Comparison of ENCODE assay signal across 28 cellular contexts in the genomic region with DNA sequence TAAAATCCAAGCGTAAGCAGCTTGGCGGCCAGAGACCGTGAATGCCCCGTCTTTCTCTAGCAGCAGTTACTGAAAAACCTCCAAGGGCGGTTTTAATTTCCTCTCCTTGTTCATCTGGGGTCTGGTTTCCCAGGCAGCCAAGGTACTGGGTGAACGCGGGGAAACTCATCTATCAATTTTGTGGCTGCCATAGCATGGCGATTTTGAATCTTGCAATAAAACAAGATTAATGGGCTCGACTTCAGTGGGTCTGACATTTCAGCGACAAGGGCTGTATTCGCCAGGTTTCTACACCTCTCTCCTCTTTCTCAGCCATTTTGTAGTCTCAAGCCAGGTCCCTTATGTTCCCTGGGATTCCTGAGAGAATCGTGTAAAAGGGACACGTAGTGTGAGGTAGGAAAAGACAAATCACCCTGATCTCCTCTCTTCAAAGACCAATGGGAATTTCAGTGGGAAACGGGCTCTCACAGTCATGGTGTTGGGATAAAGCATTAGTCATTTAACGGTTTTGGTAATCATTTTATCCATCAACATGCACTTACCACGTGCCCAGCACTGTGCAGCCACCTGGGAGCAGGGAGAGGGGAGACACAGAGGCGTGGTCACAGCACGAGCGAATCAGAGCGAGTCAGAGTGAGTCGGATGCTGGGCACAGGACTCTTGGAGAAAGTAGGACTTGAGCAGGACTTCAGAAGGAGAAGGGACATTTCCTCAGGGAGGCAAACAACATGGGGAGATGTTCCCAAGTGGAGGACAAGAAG.
A peak's percentile ranks its signal among the peaks of the same experiment; 100 is the strongest.
DNase-seq lines count a peak whose midpoint lies in the region; ATAC-seq and TF ChIP-seq lines count a peak whose summit lies in the region.
"Had no signal": no experiment of that assay in that cellular context is flagged by ENCODE, and none has a peak within 500 bp of the region (broad histone marks: within the 10 kb centered on the region; RNA-seq: fewer than 3 reads in every experiment).

No MANE protein-coding gene starts in this region.

- H3K4me1 ChIP-seq in RWPE2 (ENCODE audit: insufficient read depth, poor library complexity, severe bottlenecking) (no peaks in the 10 kb centered on the region), skeletal muscle satellite cell (ENCODE audit: control insufficient read depth, insufficient read depth, low read length) (no peaks in the 10 kb centered on the region)
- H3K4me1 ChIP-seq: BLaER1, pancreas, right atrium auricular region, SJSA1, vagina had no signal

- H3K36me3 ChIP-seq in RWPE2 (ENCODE audit: low read depth) (no peaks in the 10 kb centered on the region), skeletal muscle satellite cell (ENCODE audit: insufficient read depth, low read length) (no peaks in the 10 kb centered on the region)
- H3K36me3 ChIP-seq: BLaER1, pancreas, right atrium auricular region, SJSA1, thoracic aorta, vagina had no signal

- CTCF ChIA-PET in activated naive CD4-positive, alpha-beta T cell treated with anti-CD3 and anti-CD28 coated beads for 36 hours (lab: Charles Lee) = no interaction called here

- peaks cover 50% of the 10 kb centered on the region for H3K27me3 ChIP-seq in RWPE2 (ENCODE audit: insufficient read depth, poor library complexity, severe bottlenecking)
- H3K27me3 ChIP-seq in skeletal muscle satellite cell (ENCODE audit: control insufficient read depth, insufficient read depth, low read length) = peaks cover 14% of the 10 kb centered on the region
- H3K27me3 ChIP-seq: BLaER1, pancreas, right atrium auricular region, vagina had no signal

- no peaks in the 10 kb centered on the region for H3K4me1 Mint-ChIP-seq in activated naive CD4-positive, alpha-beta T cell treated with anti-CD3 and anti-CD28 coated beads for 36 hours (ENCODE audit: low read depth)
- H3K4me1 Mint-ChIP-seq in glutamatergic neuron (ENCODE audit: low read depth, unreplicated experiment) = no peaks in the 10 kb centered on the region
- H3K4me1 Mint-ChIP-seq: naive thymus-derived CD8-positive, alpha-beta T cell; T-helper 17 cell had no signal

- H3K36me3 Mint-ChIP-seq in activated naive CD4-positive, alpha-beta T cell treated with anti-CD3 and anti-CD28 coated beads for 36 hours (ENCODE audit: low read depth) = no peaks in the 10 kb centered on the region
- peaks cover 18% of the 10 kb centered on the region for H3K36me3 Mint-ChIP-seq in glutamatergic neuron (ENCODE audit: unreplicated experiment)
- H3K36me3 Mint-ChIP-seq: naive thymus-derived CD8-positive, alpha-beta T cell had no signal

- H3K9me3 Mint-ChIP-seq in activated naive CD4-positive, alpha-beta T cell treated with anti-CD3 and anti-CD28 coated beads for 36 hours = no peaks in the 10 kb centered on the region
- H3K9me3 Mint-ChIP-seq in glutamatergic neuron (ENCODE audit: unreplicated experiment) = peaks cover 3% of the 10 kb centered on the region

- no peak overlapping the region for H3K27ac ChIP-seq in RWPE2 (ENCODE audit: poor library complexity, severe bottlenecking)
- H3K27ac ChIP-seq: BLaER1, pancreas, right atrium auricular region, SJSA1, thoracic aorta, vagina had no signal

- peaks cover 22% of the 10 kb centered on the region for H3K27me3 Mint-ChIP-seq in activated naive CD4-positive, alpha-beta T cell treated with anti-CD3 and anti-CD28 coated beads for 36 hours (ENCODE audit: low read depth)
- peaks cover 1% of the 10 kb centered on the region for H3K27me3 Mint-ChIP-seq in glutamatergic neuron (ENCODE audit: unreplicated experiment)

- no peaks in the 10 kb centered on the region for H3K9me3 ChIP-seq in RWPE2 (ENCODE audit: severe bottlenecking)
- H3K9me3 ChIP-seq in skeletal muscle satellite cell (replicated peaks; ENCODE audit: low read length) = no peaks in the 10 kb centered on the region
- H3K9me3 ChIP-seq: pancreas, SJSA1, thoracic aorta, vagina had no signal

- ATAC-seq in RWPE2 (ENCODE audit: low read depth) = peak; percentile 12; the same call in 1 of the 3 replicates
- no peak for ATAC-seq in GM21390 (IDR thresholded peaks at IDR 0.05; ENCODE audit: unreplicated experiment)
- ATAC-seq in left lobe of liver = no peak
- ATAC-seq: HepG2; naive thymus-derived CD8-positive, alpha-beta T cell; Panc1; pancreas; T-helper 17 cell had no signal

- no peak overlapping the region for H3K4me3 Mint-ChIP-seq in activated naive CD4-positive, alpha-beta T cell treated with anti-CD3 and anti-CD28 coated beads for 36 hours
- H3K4me3 Mint-ChIP-seq in glutamatergic neuron (ENCODE audit: unreplicated experiment) = peak overlapping the region; percentile 46
- H3K4me3 Mint-ChIP-seq: naive thymus-derived CD8-positive, alpha-beta T cell; T-helper 17 cell had no signal

- H3K4me3 ChIP-seq in RWPE2 (ENCODE audit: severe bottlenecking) (no peak overlapping the region), skeletal muscle satellite cell (ENCODE audit: low read length) (peak overlapping the region; percentile 12)
- H3K4me3 ChIP-seq: BLaER1, pancreas, right atrium auricular region, SJSA1, thoracic aorta, vagina had no signal

- DNase-seq in activated naive CD4-positive, alpha-beta T cell treated with anti-CD3 and anti-CD28 coated beads for 36 hours = no peak
- no peak for DNase-seq in activated naive CD4-positive, alpha-beta T cell treated with Interleukin-2 at 50 U/mL for 16 hours
- DNase-seq in RWPE2 (ENCODE audit: low spot score) (no peak), glutamatergic neuron (no peak), DMS 273 (lab: John Stamatoyannopoulos, UW; ENCODE audit: unreplicated experiment) (no peak), left lobe of liver (ENCODE audit: low spot score) (no peak)
- DNase-seq: activated CD4-positive, alpha-beta T cell treated with anti-CD3 and anti-CD28 coated beads for 48 hours; activated naive CD4-positive, alpha-beta T cell; activated T-cell treated with anti-CD3 and anti-CD28 coated beads, Interleukin-2, amount 50 U/mL, for 48 hours; amygdala; caudate nucleus; DMS79 treated with DMSO at 0.1 percent for 48 hours; HCEC 1CT; naive thymus-derived CD8-positive, alpha-beta T cell; NCI-H2081; NCI-H510A; pancreas; stimulated activated naive CD4-positive, alpha-beta T cell treated with Interleukin-2 at 50 U/mL for 16 hours; T-helper 17 cell had no signal

- TF ChIP-seq CTCF in RWPE2 (IDR thresholded peaks at IDR 0.05; ENCODE audit: poor library complexity, severe bottlenecking) (no peak), glutamatergic neuron (IDR thresholded peaks at IDR 0.05; ENCODE audit: partially characterized antibody, unreplicated experiment) (no peak)

- H3K27ac Mint-ChIP-seq in activated naive CD4-positive, alpha-beta T cell treated with anti-CD3 and anti-CD28 coated beads for 36 hours = peak overlapping the region; percentile 12
- no peak overlapping the region for H3K27ac Mint-ChIP-seq in glutamatergic neuron (ENCODE audit: unreplicated experiment)
- H3K27ac Mint-ChIP-seq: naive thymus-derived CD8-positive, alpha-beta T cell; T-helper 17 cell had no signal

- H3K4me2 ChIP-seq in skeletal muscle satellite cell (ENCODE audit: low read length) = peak overlapping the region; percentile 51
- H3K4me2 ChIP-seq: BLaER1 had no signal

- intact Hi-C loops in activated naive CD4-positive, alpha-beta T cell treated with anti-CD3 and anti-CD28 coated beads for 36 hours (cut with micrococcal nuclease) = no loop called here

- H3K9ac ChIP-seq in skeletal muscle satellite cell (ENCODE audit: low read depth, low read length) = no peak overlapping the region
- H3K9ac ChIP-seq: BLaER1 had no signal
